33 cellular contexts compared by ENCODE assay signal in the genomic region with DNA sequence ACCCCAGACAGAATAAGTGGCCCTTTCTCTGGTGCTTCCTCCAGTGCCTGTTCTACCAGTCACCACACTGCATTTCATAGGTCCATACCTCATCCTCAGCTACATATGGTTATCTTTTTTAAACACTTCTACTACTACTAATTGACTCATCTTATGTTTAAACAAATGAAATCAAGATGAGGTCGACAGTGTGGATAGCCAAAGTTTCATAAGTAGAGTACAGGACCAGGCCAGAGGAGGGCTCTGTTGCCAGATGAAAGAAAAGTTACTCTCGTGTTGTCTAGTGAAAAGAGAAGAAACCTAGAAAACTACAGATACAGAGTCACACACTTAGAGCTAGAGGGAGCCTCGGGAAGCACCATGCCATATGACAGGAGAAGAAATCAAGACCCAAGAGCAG.
"Had no signal": no experiment of that assay in that cellular context is flagged by ENCODE, and none has a peak within 500 bp of the region (broad histone marks: within the 10 kb centered on the region; RNA-seq: fewer than 3 reads in every experiment).

No MANE protein-coding gene starts in this region.

- H3K36me3 ChIP-seq: brain microvascular endothelial cell, esophagus squamous epithelium, neural progenitor cell, upper lobe of right lung had no signal

- H3K27me3 Mint-ChIP-seq: dendritic cell treated with granulocyte-macrophage colony-stimulating factor and Interleukin-4, amounts not matched to agents 40 ng/mL and 50 ng/mL, for 4 days had no signal

- H3K9me3 ChIP-seq: esophagus squamous epithelium, psoas muscle, upper lobe of right lung had no signal

- H3K9ac ChIP-seq: neural progenitor cell, parathyroid adenoma had no signal

- H3K79me2 ChIP-seq: parathyroid adenoma had no signal

- H3K27ac ChIP-seq: brain microvascular endothelial cell, esophagus squamous epithelium, neural progenitor cell, parathyroid adenoma, psoas muscle, upper lobe of right lung had no signal

- FAIRE-seq: astrocyte, keratinocyte had no signal

- H2AFZ ChIP-seq: parathyroid adenoma had no signal

- ATAC-seq: left colon; naive thymus-derived CD8-positive, alpha-beta T cell; stimulated activated memory B cell treated with anti-CD40 and anti-IgM and Interleukin-4, amounts not matched to agents 10 μg/mL and 1 μg/mL and 100 μg/mL, for 72 hours; stimulated activated naive CD8-positive, alpha-beta T cell treated with anti-CD3 and anti-CD28 coated beads, Interleukin-15, amount 100 ng/mL, for 72 hours; upper lobe of right lung had no signal

- H3K4me3 Mint-ChIP-seq: activated CD4-positive, alpha-beta memory T cell treated with anti-CD3 and anti-CD28 coated beads for 36 hours; activated CD4-positive, alpha-beta T cell treated with anti-CD3 and anti-CD28 coated beads, Interleukin-2, amount 10 ng/mL, durations not matched to agents 24 days and 14 days; activated naive CD4-positive, alpha-beta T cell treated with anti-CD3 and anti-CD28 coated beads, Interleukin-2, amount 10 ng/mL, durations not matched to agents 7 days and 5 days; activated naive CD8-positive, alpha-beta T cell treated with anti-CD3 and anti-CD28 coated beads, Interleukin-2, amount 10 ng/mL, durations not matched to agents 7 days and 5 days; dendritic cell treated with granulocyte-macrophage colony-stimulating factor and Interleukin-4, amounts not matched to agents 40 ng/mL and 50 ng/mL, for 4 days; endodermal cell; naive thymus-derived CD8-positive, alpha-beta T cell; neural progenitor cell; stimulated activated memory B cell treated with anti-CD40 and anti-IgM and Interleukin-4, amounts not matched to agents 10 μg/mL and 1 μg/mL and 100 μg/mL, for 72 hours; stimulated activated naive CD8-positive, alpha-beta T cell treated with anti-CD3 and anti-CD28 coated beads, Interleukin-15, amount 100 ng/mL, for 72 hours; T-helper 1 cell treated with Interleukin-12 subunit alpha and Interleukin-12 subunit beta and Interleukin-4 antibody, amounts not matched to agents 30 μg/mL and 1 μg/mL, for 36 hours had no signal

- H3K27me3 ChIP-seq: brain microvascular endothelial cell, esophagus squamous epithelium, neural progenitor cell, upper lobe of right lung had no signal

- DNase-seq: activated CD4-positive, alpha-beta memory T cell treated with anti-CD3 and anti-CD28 coated beads for 36 hours; activated CD4-positive, alpha-beta T cell treated with anti-CD3 and anti-CD28 coated beads, Interleukin-2, amount 10 ng/mL, durations not matched to agents 24 days and 14 days; activated CD4-positive, CD25-positive, alpha-beta regulatory T cell treated with anti-CD3 and anti-CD28 coated beads, Interleukin-2, amount 50 U/mL, for 72 hours; activated CD8-positive, alpha-beta memory T cell treated with anti-CD3 and anti-CD28 coated beads, Interleukin-2, amount 50 U/mL, for 4 hours; activated gamma-delta T cell; activated naive CD4-positive, alpha-beta T cell treated with anti-CD3 and anti-CD28 coated beads, Interleukin-2, amount 10 ng/mL, durations not matched to agents 7 days and 5 days; activated naive CD8-positive, alpha-beta T cell treated with anti-CD3 and anti-CD28 coated beads, Interleukin-2, amount 10 ng/mL, durations not matched to agents 7 days and 5 days; activated T-cell treated with anti-CD3 and anti-CD28 coated beads, Interleukin-2, amount 50 U/mL, for 1 hour; brain microvascular endothelial cell; central memory CD4-positive, alpha-beta T cell; endodermal cell; esophagus squamous epithelium; hippocampal formation; left colon; midbrain; naive thymus-derived CD8-positive, alpha-beta T cell; occipital lobe; psoas muscle; stimulated activated CD4-positive, alpha-beta T cell treated with anti-CD3 and anti-CD28 coated beads, Interleukin-1b, Interleukin-23, amount 100 ng/mL, for 48 hours; stimulated activated CD4-positive, alpha-beta T cell treated with anti-CD3 and anti-CD28 coated beads, Interleukin-4, amount 100 ng/mL, for 4 hours; stimulated activated CD8-positive, alpha-beta memory T cell treated with anti-CD3 and anti-CD28 coated beads, Interleukin-4, amount 100 ng/mL, for 48 hours; stimulated activated naive CD8-positive, alpha-beta T cell treated with anti-CD3 and anti-CD28 coated beads, Interleukin-15, amount 100 ng/mL, for 72 hours; substantia nigra; T1000; upper lobe of right lung had no signal

- H3K36me3 Mint-ChIP-seq: activated CD4-positive, alpha-beta memory T cell treated with anti-CD3 and anti-CD28 coated beads for 36 hours; activated naive CD4-positive, alpha-beta T cell treated with anti-CD3 and anti-CD28 coated beads, Interleukin-2, amount 10 ng/mL, durations not matched to agents 7 days and 5 days; activated naive CD8-positive, alpha-beta T cell treated with anti-CD3 and anti-CD28 coated beads, Interleukin-2, amount 10 ng/mL, durations not matched to agents 7 days and 5 days; naive thymus-derived CD8-positive, alpha-beta T cell; neural progenitor cell; stimulated activated memory B cell treated with anti-CD40 and anti-IgM and Interleukin-4, amounts not matched to agents 10 μg/mL and 1 μg/mL and 100 μg/mL, for 72 hours had no signal

- H3K4me1 ChIP-seq: esophagus squamous epithelium, parathyroid adenoma, upper lobe of right lung had no signal

- H3K27ac Mint-ChIP-seq: activated CD4-positive, alpha-beta memory T cell treated with anti-CD3 and anti-CD28 coated beads for 36 hours; activated CD4-positive, alpha-beta T cell treated with anti-CD3 and anti-CD28 coated beads, Interleukin-2, amount 10 ng/mL, durations not matched to agents 24 days and 14 days; activated naive CD4-positive, alpha-beta T cell treated with anti-CD3 and anti-CD28 coated beads, Interleukin-2, amount 10 ng/mL, durations not matched to agents 7 days and 5 days; activated naive CD8-positive, alpha-beta T cell treated with anti-CD3 and anti-CD28 coated beads, Interleukin-2, amount 10 ng/mL, durations not matched to agents 7 days and 5 days; dendritic cell treated with granulocyte-macrophage colony-stimulating factor and Interleukin-4, amounts not matched to agents 40 ng/mL and 50 ng/mL, for 4 days; endodermal cell; naive thymus-derived CD8-positive, alpha-beta T cell; neural progenitor cell; stimulated activated memory B cell treated with anti-CD40 and anti-IgM and Interleukin-4, amounts not matched to agents 10 μg/mL and 1 μg/mL and 100 μg/mL, for 72 hours; stimulated activated naive CD8-positive, alpha-beta T cell treated with anti-CD3 and anti-CD28 coated beads, Interleukin-15, amount 100 ng/mL, for 72 hours; T-helper 1 cell treated with Interleukin-12 subunit alpha and Interleukin-12 subunit beta and Interleukin-4 antibody, amounts not matched to agents 30 μg/mL and 1 μg/mL, for 36 hours had no signal

- H3K4me2 ChIP-seq: neural progenitor cell, smooth muscle cell had no signal

- H3K4me3 ChIP-seq: esophagus squamous epithelium, neural progenitor cell, smooth muscle cell, upper lobe of right lung had no signal

- H3K9me3 Mint-ChIP-seq: activated CD4-positive, alpha-beta memory T cell treated with anti-CD3 and anti-CD28 coated beads for 36 hours; activated CD4-positive, alpha-beta T cell treated with anti-CD3 and anti-CD28 coated beads, Interleukin-2, amount 10 ng/mL, durations not matched to agents 24 days and 14 days; activated naive CD4-positive, alpha-beta T cell treated with anti-CD3 and anti-CD28 coated beads, Interleukin-2, amount 10 ng/mL, durations not matched to agents 7 days and 5 days; dendritic cell treated with granulocyte-macrophage colony-stimulating factor and Interleukin-4, amounts not matched to agents 40 ng/mL and 50 ng/mL, for 4 days; endodermal cell; neural progenitor cell; stimulated activated memory B cell treated with anti-CD40 and anti-IgM and Interleukin-4, amounts not matched to agents 10 μg/mL and 1 μg/mL and 100 μg/mL, for 72 hours; stimulated activated naive CD8-positive, alpha-beta T cell treated with anti-CD3 and anti-CD28 coated beads, Interleukin-15, amount 100 ng/mL, for 72 hours; T-helper 1 cell treated with Interleukin-12 subunit alpha and Interleukin-12 subunit beta and Interleukin-4 antibody, amounts not matched to agents 30 μg/mL and 1 μg/mL, for 36 hours had no signal

- H3K4me1 Mint-ChIP-seq: activated CD4-positive, alpha-beta T cell treated with anti-CD3 and anti-CD28 coated beads, Interleukin-2, amount 10 ng/mL, durations not matched to agents 24 days and 14 days; activated naive CD4-positive, alpha-beta T cell treated with anti-CD3 and anti-CD28 coated beads, Interleukin-2, amount 10 ng/mL, durations not matched to agents 7 days and 5 days; activated naive CD8-positive, alpha-beta T cell treated with anti-CD3 and anti-CD28 coated beads, Interleukin-2, amount 10 ng/mL, durations not matched to agents 7 days and 5 days; naive thymus-derived CD8-positive, alpha-beta T cell; stimulated activated memory B cell treated with anti-CD40 and anti-IgM and Interleukin-4, amounts not matched to agents 10 μg/mL and 1 μg/mL and 100 μg/mL, for 72 hours; stimulated activated naive CD8-positive, alpha-beta T cell treated with anti-CD3 and anti-CD28 coated beads, Interleukin-15, amount 100 ng/mL, for 72 hours had no signal
